Comparison of ENCODE assay signal across 1 cellular context in the genomic region with DNA sequence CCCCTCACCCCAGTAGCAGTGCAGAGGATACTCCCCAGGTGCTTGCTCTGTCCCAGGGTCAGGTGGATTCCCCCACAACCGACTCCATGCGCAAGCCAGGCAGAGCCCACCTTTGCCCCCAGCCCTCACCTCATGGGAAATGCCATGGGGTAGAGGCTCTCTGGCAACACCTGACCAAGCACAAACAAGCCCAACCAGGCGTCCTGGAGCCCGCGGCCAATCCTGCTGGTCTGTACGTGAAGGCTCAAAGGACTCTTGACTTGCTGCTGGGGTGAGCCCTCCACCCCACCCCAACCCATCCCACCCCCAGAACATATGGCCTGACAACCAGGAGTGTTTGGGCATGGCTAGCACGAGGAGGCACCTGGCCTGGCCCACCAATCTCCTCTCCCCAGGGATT.
TF ChIP-seq lines count a peak whose summit lies in the region.

No MANE protein-coding gene starts in this region.

TF ChIP-seq in neural cell, 6 proteins besides CTCF, POLR2A, EP300 and RAD21 (continued from another document):
- TF ChIP-seq TAF1 (IDR thresholded peaks at IDR 0.05; ENCODE audit: low read depth), result no peak
- TF ChIP-seq SMC3 (conservative IDR thresholded peaks at IDR 0.05; ENCODE audit: poor library complexity), result no peak
